8 cellular contexts compared by ENCODE assay signal in genomic region chr17:36183001-36183810, GRCh38. TPM values are rescaled to one million over a fixed set of nuclear protein-coding genes. Genes with fewer than 3 reads are reported as not detected.
DNase-seq lines count a peak whose midpoint lies in the region; ATAC-seq, FAIRE-seq and TF ChIP-seq lines count a peak whose summit lies in the region.

No MANE protein-coding gene starts in this region.

- H3K4me3 ChIP-seq in PC-3 (ENCODE audit: low read length): peak overlapping the region; percentile 50
- peak overlapping the region; percentile 38 to 68 (median 46) for H3K4me3 ChIP-seq in H1 (ENCODE audit: extremely low read depth in 1 of 4, insufficient read depth in 2 of 4, low read depth in 3 of 4, low read length in 4 of 4)
- peak overlapping the region; percentile 52 for H3K4me3 ChIP-seq in mesodermal cell (ENCODE audit: extremely low read depth, insufficient read depth, low read length, poor library complexity, severe bottlenecking)
- H3K4me3 ChIP-seq in upper lobe of right lung: peak overlapping the region; percentile 60

- H3K9me2 ChIP-seq in PC-3 (replicated peaks; ENCODE audit: low read length): no peaks in the 10 kb centered on the region

- 0 out of 2 replicates have a peak overlapping the region, but pooled peaks have one; percentile 9 for H2BK12ac ChIP-seq in H1 (ENCODE audit: low read depth, low read length)

- no peaks in the 10 kb centered on the region for H3K79me1 ChIP-seq in H1 (ENCODE audit: low read depth, low read length)

- H2BK5ac ChIP-seq in H1 (ENCODE audit: low read depth, low read length): no peak overlapping the region

- H4K20me1 ChIP-seq in PC-3 (ENCODE audit: low read length) (no peaks in the 10 kb centered on the region), H1 (replicated peaks in 1 of 2; ENCODE audit: control insufficient read depth in 1 of 2, insufficient read depth in 2 of 2, low read length in 2 of 2) (peaks cover 0 to 2% of the 10 kb centered on the region in 2 experiments)

- FAIRE-seq in H1 (lab: Jason Lieb, UNC): no peak

- no peaks in the 10 kb centered on the region for H3K36me3 Mint-ChIP-seq in CD4-positive, alpha-beta T cell (ENCODE audit: low read depth)

- H3K23me2 ChIP-seq in H1 (ENCODE audit: low read depth, low read length): peaks cover 8% of the 10 kb centered on the region; the same call in 1 of the 2 replicates

- H3K9me3 ChIP-seq in CD4-positive, alpha-beta T cell (ENCODE audit: control insufficient read depth, low read length): no peaks in the 10 kb centered on the region
- no peaks in the 10 kb centered on the region for H3K9me3 ChIP-seq in PC-3 (ENCODE audit: low read length)
- no peaks in the 10 kb centered on the region for H3K9me3 ChIP-seq in H1 (ENCODE audit: insufficient read depth in 2 of 2, low read depth in 1 of 2, low read length in 1 of 2)
- H3K9me3 ChIP-seq in mesodermal cell (ENCODE audit: control insufficient read depth, low read length): no peaks in the 10 kb centered on the region
- no peaks in the 10 kb centered on the region for H3K9me3 ChIP-seq in upper lobe of right lung

- no peak overlapping the region for H2BK20ac ChIP-seq in H1 (ENCODE audit: low read length)

- H3K23ac ChIP-seq in H1 (ENCODE audit: insufficient read length): no peak overlapping the region

- no TSS peak for BruUV-seq in PC-3 (replicated peaks; lab: Mats Ljungman, UMichigan)

- CTCF ChIA-PET in CD4-positive, alpha-beta T cell (lab: Charles Lee): no interaction called here
- CTCF ChIA-PET in PC-3 (lab: Charles Lee): interaction anchor here (0.6 kb wide), 1 partner anchor 214 kb away, joined by 3 read pairs; no protein-coding TSS in a partner anchor
- CTCF ChIA-PET in H1 (lab: Charles Lee; ENCODE audit: partially characterized antibody): interaction anchor here (1.3 to 2.2 kb wide), 3 partner anchors 10 to 300 kb away, joined by 5 to 13 read pairs (median 9); no protein-coding TSS in a partner anchor

- no peak overlapping the region for H3K4ac ChIP-seq in H1 (replicated peaks; ENCODE audit: insufficient read length, low read depth, low read length)

- ATAC-seq in CD4-positive, alpha-beta T cell (ENCODE audit: poor library complexity): no peak
- ATAC-seq in GM21529 (IDR thresholded peaks at IDR 0.05; ENCODE audit: unreplicated experiment): peak; percentile 47
- ATAC-seq in PC-3: peak; percentile 67
- ATAC-seq in upper lobe of right lung: peak; percentile 87
- no peak for ATAC-seq in GM21723 (IDR thresholded peaks at IDR 0.05; ENCODE audit: unreplicated experiment)

- TF ChIP-seq CTCF in CD4-positive, alpha-beta T cell (IDR thresholded peaks at IDR 0.05): no peak
- TF ChIP-seq CTCF in PC-3 (conservative IDR thresholded peaks at IDR 0.05; ENCODE audit: low read depth, low read length) (no peak), H1 (IDR thresholded peaks at IDR 0.05; ENCODE audit: control extremely low read depth in 1 of 3, insufficient read depth in 1 of 3, low read depth in 1 of 3, low read length in 3 of 3) (peak in 2 of 3 experiments; percentile 32 to 38; a peak in 3 of 4 replicates), upper lobe of right lung (IDR thresholded peaks at IDR 0.05) (no peak)

- H3F3A ChIP-seq in PC-3 (ENCODE audit: low read length, unreplicated experiment): no peaks in the 10 kb centered on the region

- peak overlapping the region; percentile 48 for H3K18ac ChIP-seq in H1 (ENCODE audit: extremely low read depth, low read length)

- H2BK15ac ChIP-seq in H1 (ENCODE audit: low read length): no peak overlapping the region

- H3K56ac ChIP-seq in H1 (replicated peaks; ENCODE audit: insufficient read length, low read depth, low read length): no peak overlapping the region

- WGBS in H1 (ENCODE audit: extremely low coverage in 1 of 2, insufficient coverage in 1 of 2, insufficient read length in 1 of 2, insufficient replicate concordance in 2 of 2, low coverage in 1 of 2, low lambda C conversion rate in 2 of 2, missing lambda C conversion rate in 1 of 2), 2 experiments: 3% methylated on average over 43 of the region's 72 CpGs; no CpG with 5 or more reads in 1 of the 2 experiments
- 0 to 2% methylated on average over 50 to 51 of the region's 72 CpGs for WGBS in mesodermal cell (ENCODE audit: insufficient coverage in 2 of 2), 2 experiments

- H2BK120ac ChIP-seq in H1 (replicated peaks; ENCODE audit: low read depth, low read length): no peak overlapping the region

- no peaks in the 10 kb centered on the region for H3K9me3 Mint-ChIP-seq in CD4-positive, alpha-beta T cell

- H4K91ac ChIP-seq in H1 (replicated peaks; ENCODE audit: insufficient read length, low read length): no peak overlapping the region

- no peak for TF ChIP-seq POLR2A in H1 (IDR thresholded peaks at IDR 0.05; ENCODE audit: control extremely low read depth in 1 of 2, low read depth in 2 of 2, low read length in 2 of 2)

- H3K14ac ChIP-seq in H1 (ENCODE audit: insufficient read length): no peak overlapping the region

- H3K27me3 Mint-ChIP-seq in CD4-positive, alpha-beta T cell: peaks cover 23% of the 10 kb centered on the region

- no peaks in the 10 kb centered on the region for H3K4me1 Mint-ChIP-seq in CD4-positive, alpha-beta T cell (ENCODE audit: low read depth)

- peak overlapping the region; percentile 0 for H3K27ac ChIP-seq in CD4-positive, alpha-beta T cell (ENCODE audit: low read depth, low read length)
- H3K27ac ChIP-seq in PC-3 (ENCODE audit: low read length) (no peak overlapping the region), H1 (ENCODE audit: low read depth, low read length) (no peak overlapping the region), mesodermal cell (ENCODE audit: low read depth, low read length, severe bottlenecking) (no peak overlapping the region), upper lobe of right lung (peak overlapping the region; percentile 76)

- POLR2A ChIA-PET in CD4-positive, alpha-beta T cell (lab: Charles Lee): no interaction called here
- POLR2A ChIA-PET in PC-3 (lab: Charles Lee; ENCODE audit: unreplicated experiment) (no interaction called here), H1 (lab: Charles Lee; ENCODE audit: partially characterized antibody) (interaction anchor here (0.6 to 1.4 kb wide), 3 partner anchors 9 to 16 kb away, joined by 3 read pairs; no protein-coding TSS in a partner anchor)

- H3K4me3 Mint-ChIP-seq in CD4-positive, alpha-beta T cell: no peak overlapping the region

- no peak overlapping the region for H3K27ac Mint-ChIP-seq in CD4-positive, alpha-beta T cell

- H2AFZ ChIP-seq in PC-3 (ENCODE audit: low read length) (peak overlapping the region; percentile 42; the same call in 1 of the 2 replicates), H1 (ENCODE audit: low read length) (peak overlapping the region; percentile 7; the same call in 1 of the 2 replicates)

- H3K27me3 ChIP-seq in CD4-positive, alpha-beta T cell (ENCODE audit: control insufficient read depth, insufficient read depth, low read length): peaks cover 42% of the 10 kb centered on the region
- H3K27me3 ChIP-seq in PC-3 (ENCODE audit: low read length) (peaks cover 13% of the 10 kb centered on the region), H1 (replicated peaks in 1 of 4; ENCODE audit: control insufficient read depth in 3 of 4, extremely low read depth in 1 of 4, insufficient read depth in 3 of 4, low read length in 3 of 4) (peaks cover 3 to 24% (median 15%) of the 10 kb centered on the region in 4 experiments), upper lobe of right lung (no peaks in the 10 kb centered on the region)

- no peak overlapping the region for H2AK5ac ChIP-seq in H1 (ENCODE audit: low read depth, low read length)

- TF ChIP-seq RAD21 in H1 (IDR thresholded peaks at IDR 0.05 in 1 of 2, conservative IDR thresholded peaks at IDR 0.05 in 1 of 2; ENCODE audit: low read depth in 2 of 2, low read length in 2 of 2): peak; percentile 43 to 50

- H3K36me3 ChIP-seq in PC-3 (ENCODE audit: low read depth, low read length) (no peaks in the 10 kb centered on the region), H1 (ENCODE audit: control insufficient read depth in 2 of 4, insufficient read depth in 4 of 4, low read length in 3 of 4) (no peaks in the 10 kb centered on the region), mesodermal cell (ENCODE audit: control insufficient read depth, insufficient read depth, low read length) (no peaks in the 10 kb centered on the region), upper lobe of right lung (no peaks in the 10 kb centered on the region)

- H3K9ac ChIP-seq in PC-3 (ENCODE audit: low read length) (no peak overlapping the region), H1 (replicated peaks in 1 of 4; ENCODE audit: extremely low read depth in 1 of 4, low read depth in 3 of 4, low read length in 3 of 4) (no peak overlapping the region)

- no peak for TF ChIP-seq EP300 in H1 (IDR thresholded peaks at IDR 0.05; ENCODE audit: borderline replicate concordance in 1 of 2, low read depth in 2 of 2, low read length in 2 of 2)

- H3K79me2 ChIP-seq in PC-3 (ENCODE audit: low read length) (no peaks in the 10 kb centered on the region), H1 (ENCODE audit: control insufficient read depth in 1 of 2, insufficient read depth in 2 of 2, low read length in 2 of 2) (no peaks in the 10 kb centered on the region)

- DNase-seq in CD4-positive, alpha-beta T cell: no peak
- DNase-seq in PC-3 (peak; percentile 25), H1 (ENCODE audit: low read depth in 1 of 2, low spot score in 2 of 2) (peak in 1 of 2 experiments; percentile 89), upper lobe of right lung (peak; percentile 86), NCI-H187 treated with DMSO at 0.1 percent for 48 hours (lab: John Stamatoyannopoulos, UW) (no peak)

- intact Hi-C loops in CD4-positive, alpha-beta T cell (cut with DNase I, micrococcal nuclease): no loop called here
- intact Hi-C loops in PC-3 (cut with micrococcal nuclease) (no loop called here), upper lobe of right lung (cut with DNase I) (no loop called here)

- H3K4me1 ChIP-seq in PC-3 (ENCODE audit: insufficient read depth, low read length) (no peaks in the 10 kb centered on the region), H1 (replicated peaks in 1 of 4; ENCODE audit: control insufficient read depth in 3 of 4, insufficient read depth in 4 of 4, low read length in 3 of 4) (peaks cover 0 to 8% (median 4%) of the 10 kb centered on the region in 4 experiments; a peak in 4 of 7 replicates), mesodermal cell (ENCODE audit: control insufficient read depth, insufficient read depth, low read length, poor library complexity, severe bottlenecking) (no peaks in the 10 kb centered on the region), upper lobe of right lung (peaks cover 6% of the 10 kb centered on the region)

- peak overlapping the region; percentile 95 for H4K8ac ChIP-seq in H1 (ENCODE audit: extremely low read depth, insufficient read depth, low read length)

- H3K4me2 ChIP-seq in PC-3 (ENCODE audit: low read length) (peak overlapping the region; percentile 74), H1 (ENCODE audit: insufficient read depth in 1 of 2, low read depth in 2 of 2, low read length in 2 of 2) (peak overlapping the region; percentile 61 to 74)

- peak overlapping the region; percentile 34 for H4K5ac ChIP-seq in H1 (ENCODE audit: insufficient read length, low read depth, low read length)

RNA-seq across cellular contexts. Expression of gene TBC1D3B, which starts 6.8 kb away (rescaled TPM):
- 1 to 10 TPM; 1.5 to 1.6 TPM for total RNA-seq in CD4-positive, alpha-beta T cell
- total RNA-seq in PC-3 (2014; rRNA removed) (1.4 and 4.3 TPM in 2 replicates), upper lobe of right lung (8.2 TPM)
- 3.9 and 6.2 TPM in 2 replicates for total RNA-seq in H1 (2021; fragmentation: NEBNext Ultra II Directional; extraction: Animal tissue kit (Norgen Biotek cat#: 25700))
- 0.54 and 0.74 TPM in 2 replicates for polyA plus RNA-seq in H1 (2011; rRNA removed)
- 0.84 TPM for polyA plus RNA-seq in H1 (2011; cell fraction: cytosol; rRNA removed)
- 4.2 TPM for polyA plus RNA-seq in H1 (2011; cell fraction: nucleus; rRNA removed)
- 2.4 to 3.9 TPM (median 3.3 TPM) in 4 replicates for polyA plus RNA-seq in H1 (2012, experiment 1 of 2)
- polyA plus RNA-seq in H1 (2012, experiment 2 of 2): not detected
- polyA plus RNA-seq in H1 (2013, experiment 1 of 2): 0.79 TPM
- polyA plus RNA-seq in H1 (2013, experiment 2 of 2): 0.85 TPM
- 1.3 TPM in 1 of 2 replicates, not detected in the other for polyA minus RNA-seq in H1 (2011; rRNA and poly(A)+ RNA removed)
- not detected for polyA minus RNA-seq in H1 (2011; cell fraction: cytosol; rRNA and poly(A)+ RNA removed)
- polyA minus RNA-seq in H1 (2011; cell fraction: nucleus; rRNA and poly(A)+ RNA removed): 1.4 TPM
- 3.8 TPM for polyA plus RNA-seq in mesodermal cell (2013, experiment 1 of 2)
- polyA plus RNA-seq in mesodermal cell (2013, experiment 2 of 2): 1.8 TPM

RNA-seq across cellular contexts. Expression of gene CCL3L1, which starts 13.4 kb away (rescaled TPM):
- total RNA-seq in CD4-positive, alpha-beta T cell: under 1 TPM in 1 of 2 experiments, not detected in 1; 0.17 TPM
- total RNA-seq in PC-3 (2014; rRNA removed): not detected in 2 replicates
- total RNA-seq in H1 (2021; fragmentation: NEBNext Ultra II Directional; extraction: Animal tissue kit (Norgen Biotek cat#: 25700)): not detected in 2 replicates
- 0.11 TPM in 1 of 2 replicates, not detected in the other for polyA plus RNA-seq in H1 (2011; rRNA removed)
- polyA plus RNA-seq in H1 (2011; cell fraction: cytosol; rRNA removed): 0.28 TPM
- 0.29 TPM for polyA plus RNA-seq in H1 (2011; cell fraction: nucleus; rRNA removed)
- 0.38 to 0.42 TPM in 2 of 4 replicates, not detected in the others for polyA plus RNA-seq in H1 (2012, experiment 1 of 2)
- not detected for polyA plus RNA-seq in H1 (2012, experiment 2 of 2)
- 0.18 TPM for polyA plus RNA-seq in H1 (2013, experiment 1 of 2)
- polyA plus RNA-seq in H1 (2013, experiment 2 of 2): 0.13 TPM
- polyA minus RNA-seq in H1 (2011; rRNA and poly(A)+ RNA removed): not detected in 2 replicates
- not detected for polyA minus RNA-seq in H1 (2011; cell fraction: cytosol; rRNA and poly(A)+ RNA removed)
- polyA minus RNA-seq in H1 (2011; cell fraction: nucleus; rRNA and poly(A)+ RNA removed): not detected
- polyA plus RNA-seq in mesodermal cell (2013, experiment 1 of 2): 1.2 TPM
- polyA plus RNA-seq in mesodermal cell (2013, experiment 2 of 2): 0.71 TPM
- 0.72 TPM for total RNA-seq in upper lobe of right lung

RNA-seq across cellular contexts. Expression of gene CCL4L2, which starts 27.7 kb away (rescaled TPM):
- total RNA-seq in CD4-positive, alpha-beta T cell: under 1 TPM in 1 of 2 experiments, not detected in 1; 0.25 TPM
- total RNA-seq in PC-3 (2014; rRNA removed) (not detected in 2 replicates), upper lobe of right lung (4.5 TPM)
- total RNA-seq in H1 (2021; fragmentation: NEBNext Ultra II Directional; extraction: Animal tissue kit (Norgen Biotek cat#: 25700)): not detected in 2 replicates
- polyA plus RNA-seq in H1 (2011; rRNA removed): not detected in 2 replicates
- polyA plus RNA-seq in H1 (2011; cell fraction: cytosol; rRNA removed): not detected
- polyA plus RNA-seq in H1 (2011; cell fraction: nucleus; rRNA removed): not detected
- polyA plus RNA-seq in H1 (2012, experiment 1 of 2): not detected in 4 replicates
- polyA plus RNA-seq in H1 (2012, experiment 2 of 2): not detected
- polyA plus RNA-seq in H1 (2013, experiment 1 of 2): not detected
- polyA plus RNA-seq in H1 (2013, experiment 2 of 2): not detected
- polyA minus RNA-seq in H1 (2011; rRNA and poly(A)+ RNA removed): not detected in 2 replicates
- polyA minus RNA-seq in H1 (2011; cell fraction: cytosol; rRNA and poly(A)+ RNA removed): not detected
- polyA minus RNA-seq in H1 (2011; cell fraction: nucleus; rRNA and poly(A)+ RNA removed): not detected
- 0.85 TPM for polyA plus RNA-seq in mesodermal cell (2013, experiment 1 of 2)
- 0.71 TPM for polyA plus RNA-seq in mesodermal cell (2013, experiment 2 of 2)

Comparison
In these comparisons a context has a peak if more than half of its experiments do, and no peak if none do; other contexts are left out.
1. ATAC-seq: peak in GM21529 (single experiment), PC-3 (single experiment) and upper lobe of right lung (single experiment); none in CD4-positive, alpha-beta T cell (single experiment) and GM21723 (single experiment).
2. DNase-seq: peak in PC-3 (single experiment) and upper lobe of right lung (single experiment); none in CD4-positive, alpha-beta T cell (0 of 10) and NCI-H187 treated with DMSO at 0.1 percent for 48 hours (single experiment).
3. H3K27ac ChIP-seq: peak in CD4-positive, alpha-beta T cell (single experiment) and upper lobe of right lung (single experiment); none in PC-3 (single experiment), H1 (single experiment) and mesodermal cell (single experiment).
4. CTCF ChIP-seq: peak in H1 (2 of 3); none in CD4-positive, alpha-beta T cell (single experiment), PC-3 (single experiment) and upper lobe of right lung (single experiment).
5. Peak in every context shown above with its lines, with median percentiles within 50 percentile points of each other: H3K4me3 ChIP-seq.